28 cellular contexts compared by ENCODE assay signal in genomic region chr20:17372831-17373440, GRCh38.
"Had no signal": no experiment of that assay in that cellular context is flagged by ENCODE, and none has a peak within 500 bp of the region (broad histone marks: within the 10 kb centered on the region; RNA-seq: fewer than 3 reads in every experiment).

No MANE protein-coding gene starts in this region.

- H3K4me1 Mint-ChIP-seq: natural killer cell; nephron; neural progenitor cell; stimulated activated effector memory CD8-positive, alpha-beta T cell treated with anti-CD3 and anti-CD28 coated beads, Interleukin-12 subunit alpha, Interleukin-12 subunit beta, amount 100 ng/mL, for 72 hours; stimulated activated naive B cell treated with anti-CD40 and anti-IgM and Interleukin-4, amounts not matched to agents 10 μg/mL and 1 μg/mL and 100 μg/mL, for 72 hours had no signal

- H3K4me1 ChIP-seq: neural progenitor cell, parathyroid adenoma, psoas muscle, right lobe of liver, sigmoid colon, stomach, thyroid gland, tibial nerve, upper lobe of right lung, uterus had no signal

- H3K27ac Mint-ChIP-seq: natural killer cell; nephron; neural progenitor cell; progenitor cell of endocrine pancreas; stimulated activated effector memory CD8-positive, alpha-beta T cell treated with anti-CD3 and anti-CD28 coated beads, Interleukin-12 subunit alpha, Interleukin-12 subunit beta, amount 100 ng/mL, for 72 hours; stimulated activated naive B cell treated with anti-CD40 and anti-IgM and Interleukin-4, amounts not matched to agents 10 μg/mL and 1 μg/mL and 100 μg/mL, for 72 hours; stimulated activated naive CD8-positive, alpha-beta T cell treated with anti-CD3 and anti-CD28 coated beads, Interleukin-15, Interleukin-2, amounts not matched to agents 100 ng/mL and 50 ng/mL, for 24 hours had no signal

- DNase-seq: natural killer cell; occipital lobe; ovary; posterior cingulate gyrus; psoas muscle; right cardiac atrium; right lobe of liver; sigmoid colon; small intestine; stimulated activated CD4-positive, alpha-beta T cell treated with anti-CD3 and anti-CD28 coated beads, Interleukin-15, amount 100 ng/mL, for 24 hours; stimulated activated CD4-positive, alpha-beta T cell treated with anti-CD3 and anti-CD28 coated beads, Interleukin-2, amount 100 ng/mL, for 24 hours; stimulated activated CD4-positive, alpha-beta T cell treated with anti-CD3 and anti-CD28 coated beads, Interleukin-2, amount 100 ng/mL, for 48 hours; stimulated activated CD4-positive, alpha-beta T cell treated with anti-CD3 and anti-CD28 coated beads, Interleukin-4, amount 100 ng/mL, for 24 hours; stimulated activated naive B cell treated with anti-CD40 and anti-IgM and Interleukin-4, amounts not matched to agents 10 μg/mL and 1 μg/mL and 100 μg/mL, for 72 hours; stimulated activated naive CD4-positive, alpha-beta T cell treated with Interleukin-2 at 50 U/mL for 16 hours; stomach; thyroid gland; trophoblast cell; upper lobe of right lung; uterus had no signal

- FAIRE-seq: small intestine had no signal

- H3K4me3 Mint-ChIP-seq: natural killer cell; nephron; neural progenitor cell; stimulated activated effector memory CD8-positive, alpha-beta T cell treated with anti-CD3 and anti-CD28 coated beads, Interleukin-12 subunit alpha, Interleukin-12 subunit beta, amount 100 ng/mL, for 72 hours; stimulated activated naive B cell treated with anti-CD40 and anti-IgM and Interleukin-4, amounts not matched to agents 10 μg/mL and 1 μg/mL and 100 μg/mL, for 72 hours; stimulated activated naive CD8-positive, alpha-beta T cell treated with anti-CD3 and anti-CD28 coated beads, Interleukin-15, Interleukin-2, amounts not matched to agents 100 ng/mL and 50 ng/mL, for 24 hours had no signal

- H3K27me3 Mint-ChIP-seq: stimulated activated naive CD8-positive, alpha-beta T cell treated with anti-CD3 and anti-CD28 coated beads, Interleukin-15, Interleukin-2, amounts not matched to agents 100 ng/mL and 50 ng/mL, for 24 hours had no signal

- H3K9me3 Mint-ChIP-seq: natural killer cell; nephron; neural progenitor cell; stimulated activated effector memory CD8-positive, alpha-beta T cell treated with anti-CD3 and anti-CD28 coated beads, Interleukin-12 subunit alpha, Interleukin-12 subunit beta, amount 100 ng/mL, for 72 hours; stimulated activated naive B cell treated with anti-CD40 and anti-IgM and Interleukin-4, amounts not matched to agents 10 μg/mL and 1 μg/mL and 100 μg/mL, for 72 hours; stimulated activated naive CD8-positive, alpha-beta T cell treated with anti-CD3 and anti-CD28 coated beads, Interleukin-15, Interleukin-2, amounts not matched to agents 100 ng/mL and 50 ng/mL, for 24 hours had no signal

- H3K36me3 ChIP-seq: neural progenitor cell, ovary, right lobe of liver, sigmoid colon, stomach, thoracic aorta, thyroid gland, tibial nerve, upper lobe of right lung, uterus had no signal

- H3K9ac ChIP-seq: neural progenitor cell, parathyroid adenoma had no signal

- H3K27me3 ChIP-seq: neural progenitor cell, ovary, right lobe of liver, sigmoid colon, stomach, thyroid gland, tibial nerve, upper lobe of right lung, uterus had no signal

- H3K27ac ChIP-seq: neural progenitor cell, ovary, parathyroid adenoma, psoas muscle, right lobe of liver, sigmoid colon, stomach, thoracic aorta, thyroid gland, tibial nerve, upper lobe of right lung, uterus had no signal

- H3K4me3 ChIP-seq: neural progenitor cell, ovary, psoas muscle, right lobe of liver, sigmoid colon, stomach, thoracic aorta, thyroid gland, tibial nerve, upper lobe of right lung, uterus had no signal

- H3K9me3 ChIP-seq: ovary, psoas muscle, right lobe of liver, sigmoid colon, stomach, thoracic aorta, thyroid gland, tibial nerve, upper lobe of right lung, uterus had no signal

- H3K36me3 Mint-ChIP-seq: natural killer cell; neural progenitor cell; stimulated activated effector memory CD8-positive, alpha-beta T cell treated with anti-CD3 and anti-CD28 coated beads, Interleukin-12 subunit alpha, Interleukin-12 subunit beta, amount 100 ng/mL, for 72 hours; stimulated activated naive B cell treated with anti-CD40 and anti-IgM and Interleukin-4, amounts not matched to agents 10 μg/mL and 1 μg/mL and 100 μg/mL, for 72 hours had no signal
